In genomic region chr13:113936166-113936565, GRCh38 we compare ENCODE assay signal across 13 cellular contexts. TPM values are rescaled to one million over a fixed set of nuclear protein-coding genes. Genes with fewer than 3 reads are reported as not detected.
DNase-seq lines count a peak whose midpoint lies in the region; ATAC-seq and TF ChIP-seq lines count a peak whose summit lies in the region.
"Had no signal": no experiment of that assay in that cellular context is flagged by ENCODE, and none has a peak within 500 bp of the region (broad histone marks: within the 10 kb centered on the region; RNA-seq: fewer than 3 reads in every experiment).

No MANE protein-coding gene starts in this region.

- H2AFZ ChIP-seq in osteoblast (ENCODE audit: low read length): no peak overlapping the region

- no peak for TF ChIP-seq POLR2A in esophagus muscularis mucosa (IDR thresholded peaks at IDR 0.05; ENCODE audit: low read depth)

- H3K4me1 ChIP-seq in osteoblast (ENCODE audit: insufficient read depth, low read length): peaks cover 3% of the 10 kb centered on the region
- H3K4me1 ChIP-seq in upper lobe of right lung: no peaks in the 10 kb centered on the region
- H3K4me1 ChIP-seq in esophagus muscularis mucosa: peaks cover 4 to 51% (median 46%) of the 10 kb centered on the region in 4 donors

- CTCF ChIA-PET in activated CD4-positive, alpha-beta T cell treated with anti-CD3 and anti-CD28 coated beads for 36 hours (lab: Charles Lee): interaction anchor here (1.1 kb wide), 1 partner anchor 343 kb away, joined by 3 read pairs; no protein-coding TSS in a partner anchor

- intact Hi-C loops in activated CD4-positive, alpha-beta T cell treated with anti-CD3 and anti-CD28 coated beads for 36 hours (cut with DNase I, micrococcal nuclease): no loop called here
- intact Hi-C loops in upper lobe of right lung (cut with DNase I): no loop called here
- intact Hi-C loops in esophagus muscularis mucosa (cut with DNase I): no loop called here

- peaks cover 7% of the 10 kb centered on the region for H3K4me1 Mint-ChIP-seq in activated CD4-positive, alpha-beta T cell treated with anti-CD3 and anti-CD28 coated beads for 36 hours

- H3K79me2 ChIP-seq in osteoblast (ENCODE audit: insufficient read depth, low read length): no peaks in the 10 kb centered on the region

- no peaks in the 10 kb centered on the region for H4K20me1 ChIP-seq in osteoblast (ENCODE audit: insufficient read depth, low read length)

- H3K9me3 ChIP-seq in osteoblast (ENCODE audit: low read depth, low read length): no peaks in the 10 kb centered on the region
- no peaks in the 10 kb centered on the region for H3K9me3 ChIP-seq in upper lobe of right lung
- no peaks in the 10 kb centered on the region for H3K9me3 ChIP-seq in esophagus muscularis mucosa
- H3K9me3 ChIP-seq: BLaER1 treated with 17β-estradiol and CSF1 and Interleukin-3, amounts not matched to agents 10 nM and 100 nM had no signal

- no peaks in the 10 kb centered on the region for H3K36me3 Mint-ChIP-seq in activated CD4-positive, alpha-beta T cell treated with anti-CD3 and anti-CD28 coated beads for 36 hours (ENCODE audit: low read depth)
- H3K36me3 Mint-ChIP-seq: IgD-negative memory B cell had no signal

- H3K4me2 ChIP-seq in osteoblast (ENCODE audit: insufficient read depth, low read length): no peak overlapping the region
- H3K4me2 ChIP-seq: BLaER1 treated with 17β-estradiol and CSF1 and Interleukin-3, amounts not matched to agents 10 nM and 100 nM had no signal

- no peak overlapping the region for H3K4me3 Mint-ChIP-seq in activated CD4-positive, alpha-beta T cell treated with anti-CD3 and anti-CD28 coated beads for 36 hours
- H3K4me3 Mint-ChIP-seq: IgD-negative memory B cell had no signal

- H3K27me3 ChIP-seq in osteoblast (ENCODE audit: insufficient read depth, low read length): no peaks in the 10 kb centered on the region
- peaks cover 8% of the 10 kb centered on the region for H3K27me3 ChIP-seq in upper lobe of right lung
- H3K27me3 ChIP-seq in esophagus muscularis mucosa: peaks cover 0 to 4% (median 0%) of the 10 kb centered on the region in 4 donors

- H3K4me3 ChIP-seq in epithelial cell of esophagus (ENCODE audit: low read length) (no peak overlapping the region), osteoblast (ENCODE audit: insufficient read depth, low read length) (no peak overlapping the region), upper lobe of right lung (no peak overlapping the region), esophagus muscularis mucosa (no peak overlapping the region)
- H3K4me3 ChIP-seq: BLaER1 treated with 17β-estradiol and CSF1 and Interleukin-3, amounts not matched to agents 10 nM and 100 nM had no signal

- POLR2A ChIA-PET in activated CD4-positive, alpha-beta T cell treated with anti-CD3 and anti-CD28 coated beads for 36 hours (lab: Charles Lee): no interaction called here

- H3K36me3 ChIP-seq in osteoblast (ENCODE audit: insufficient read depth, low read length) (no peaks in the 10 kb centered on the region), upper lobe of right lung (no peaks in the 10 kb centered on the region), esophagus muscularis mucosa (no peaks in the 10 kb centered on the region)
- H3K36me3 ChIP-seq: BLaER1 treated with 17β-estradiol and CSF1 and Interleukin-3, amounts not matched to agents 10 nM and 100 nM had no signal

- TF ChIP-seq CTCF in epithelial cell of esophagus (IDR thresholded peaks at IDR 0.05; ENCODE audit: insufficient read depth, low read depth, low read length, missing control alignments) (no peak), osteoblast (IDR thresholded peaks at IDR 0.05; ENCODE audit: extremely low read depth, low read depth, low read length) (no peak), upper lobe of right lung (IDR thresholded peaks at IDR 0.05) (no peak), esophagus muscularis mucosa (IDR thresholded peaks at IDR 0.05) (no peak)

- no peak overlapping the region for H3K27ac Mint-ChIP-seq in activated CD4-positive, alpha-beta T cell treated with anti-CD3 and anti-CD28 coated beads for 36 hours
- H3K27ac Mint-ChIP-seq: IgD-negative memory B cell had no signal

- 84% methylated on average over 13 of the region's 13 CpGs for WGBS in esophagus muscularis mucosa

- H3K9me3 Mint-ChIP-seq in activated CD4-positive, alpha-beta T cell treated with anti-CD3 and anti-CD28 coated beads for 36 hours (ENCODE audit: low read depth): no peaks in the 10 kb centered on the region
- H3K9me3 Mint-ChIP-seq: IgD-negative memory B cell had no signal

- no peak for TF ChIP-seq EP300 in esophagus muscularis mucosa (IDR thresholded peaks at IDR 0.05)

- H3K27ac ChIP-seq in osteoblast (ENCODE audit: low read depth, low read length) (no peak overlapping the region), upper lobe of right lung (no peak overlapping the region), esophagus muscularis mucosa (replicated peaks in 1 of 4) (peak overlapping the region in 1 of 4 donors; percentile 55)
- H3K27ac ChIP-seq: BLaER1 treated with 17β-estradiol and CSF1 and Interleukin-3, amounts not matched to agents 10 nM and 100 nM had no signal

- H3K27me3 Mint-ChIP-seq in activated CD4-positive, alpha-beta T cell treated with anti-CD3 and anti-CD28 coated beads for 36 hours: no peaks in the 10 kb centered on the region

- peak; percentile 1 for DNase-seq in activated CD4-positive, alpha-beta T cell treated with anti-CD3 and anti-CD28 coated beads for 36 hours
- DNase-seq in activated CD4-positive, alpha-beta T cell treated with anti-CD3 and anti-CD28 coated beads for 4 hours: no peak
- DNase-seq in epithelial cell of esophagus (ENCODE audit: low read depth) (peak; percentile 19), osteoblast (ENCODE audit: insufficient read length, low spot score, missing footprints) (peak; percentile 68), upper lobe of right lung (peak; percentile 36), esophagus muscularis mucosa (ENCODE audit: extremely low spot score) (no peak), NCI-H1930 (lab: John Stamatoyannopoulos, UW) (no peak)
- DNase-seq: NCI-H510A treated with DMSO at 0.1 percent for 48 hours had no signal

- no peak for ATAC-seq in activated CD4-positive, alpha-beta T cell treated with anti-CD3 and anti-CD28 coated beads for 36 hours
- no peak for ATAC-seq in upper lobe of right lung
- no peak for ATAC-seq in HG02763 (IDR thresholded peaks at IDR 0.05; ENCODE audit: unreplicated experiment)
- ATAC-seq: Panc1 had no signal

RNA-seq across cellular contexts. Expression of gene C13orf46, which starts 37.7 kb away (rescaled TPM):
- total RNA-seq in activated CD4-positive, alpha-beta T cell treated with anti-CD3 and anti-CD28 coated beads for 36 hours: 1 to 10 TPM; 1.6 to 2.2 TPM
- total RNA-seq in osteoblast: 0.36 and 0.59 TPM in 2 replicates
- total RNA-seq in upper lobe of right lung: 21.2 TPM
- total RNA-seq in esophagus muscularis mucosa: 1 to 10 TPM in 2 of 4 donors, under 1 TPM in 2; 0.17 to 2.1 (median 0.89) TPM
- total RNA-seq: H7 had no signal

Comparison
In these comparisons a context has a peak if more than half of its experiments do, and no peak if none do; other contexts are left out.
1. DNase-seq: peak in activated CD4-positive, alpha-beta T cell treated with anti-CD3 and anti-CD28 coated beads for 36 hours (single experiment), epithelial cell of esophagus (single experiment), osteoblast (single experiment) and upper lobe of right lung (single experiment); none in activated CD4-positive, alpha-beta T cell treated with anti-CD3 and anti-CD28 coated beads for 4 hours (0 of 2), esophagus muscularis mucosa (single experiment) and NCI-H1930 (0 of 2).